20 cellular contexts compared by ENCODE assay signal in genomic region chr11:134614141-134614540, GRCh38.
DNase-seq lines count a peak whose midpoint lies in the region; ATAC-seq and TF ChIP-seq lines count a peak whose summit lies in the region.
"Had no signal": no experiment of that assay in that cellular context is flagged by ENCODE, and none has a peak within 500 bp of the region (broad histone marks: within the 10 kb centered on the region; RNA-seq: fewer than 3 reads in every experiment).

No MANE protein-coding gene starts in this region.

- H3K36me3 ChIP-seq in neural progenitor cell (no peaks in the 10 kb centered on the region), vagina (no peaks in the 10 kb centered on the region)
- H3K36me3 ChIP-seq: BE2C; BLaER1 treated with 17β-estradiol and CSF1 and Interleukin-3, amounts not matched to agents 10 nM and 100 nM; HAP-1 had no signal

- H2AFZ ChIP-seq in neural progenitor cell (replicated peaks) = no peak overlapping the region

- H3K27ac Mint-ChIP-seq in stimulated activated naive CD8-positive, alpha-beta T cell treated with anti-CD3 and anti-CD28 coated beads, Interleukin-15, amount 100 ng/mL, for 72 hours = no peak overlapping the region
- no peak overlapping the region for H3K27ac Mint-ChIP-seq in neural progenitor cell
- H3K27ac Mint-ChIP-seq: CD14-positive monocyte; CD4-positive, alpha-beta T cell; CD8-positive, alpha-beta memory T cell; HFFc6 had no signal

- no peaks in the 10 kb centered on the region for H3K36me3 Mint-ChIP-seq in neural progenitor cell
- H3K36me3 Mint-ChIP-seq: CD14-positive monocyte; CD8-positive, alpha-beta memory T cell had no signal

- no peak for DNase-seq in stimulated activated naive CD8-positive, alpha-beta T cell treated with anti-CD3 and anti-CD28 coated beads, Interleukin-15, Interleukin-2, amounts not matched to agents 100 U/mL and 50 U/mL, for 24 hours
- no peak for DNase-seq in stimulated activated naive CD8-positive, alpha-beta T cell treated with anti-CD3 and anti-CD28 coated beads, Interleukin-15, amount 100 ng/mL, for 72 hours
- DNase-seq in neural progenitor cell (ENCODE audit: low spot score) = no peak
- DNase-seq in vagina (ENCODE audit: extremely low spot score in 2 of 2) = peak; percentile 37 to 62
- DNase-seq in HK-2 (ENCODE audit: unreplicated experiment) = no peak
- DNase-seq: 8988T; ACHN; AML-193; BE2C; CD4-positive, alpha-beta T cell; CD8-positive, alpha-beta memory T cell; DMS53; GF-D8; GOT3; HFFc6 had no signal

- peaks cover 6% of the 10 kb centered on the region for H3K27me3 Mint-ChIP-seq in stimulated activated naive CD8-positive, alpha-beta T cell treated with anti-CD3 and anti-CD28 coated beads, Interleukin-15, amount 100 ng/mL, for 72 hours
- peaks cover 8% of the 10 kb centered on the region for H3K27me3 Mint-ChIP-seq in neural progenitor cell (ENCODE audit: insufficient read depth, low read depth)

- no peaks in the 10 kb centered on the region for H3K4me1 ChIP-seq in neural progenitor cell
- no peaks in the 10 kb centered on the region for H3K4me1 ChIP-seq in vagina
- H3K4me1 ChIP-seq: A549; BE2C; BLaER1 treated with 17β-estradiol and CSF1 and Interleukin-3, amounts not matched to agents 10 nM and 100 nM; HAP-1 had no signal

- ATAC-seq in stimulated activated naive CD8-positive, alpha-beta T cell treated with anti-CD3 and anti-CD28 coated beads, Interleukin-15, Interleukin-2, amounts not matched to agents 100 U/mL and 50 U/mL, for 24 hours = peak; percentile 29
- ATAC-seq in stimulated activated naive CD8-positive, alpha-beta T cell treated with anti-CD3 and anti-CD28 coated beads, Interleukin-15, amount 100 ng/mL, for 72 hours = no peak
- ATAC-seq in GM18519 (IDR thresholded peaks at IDR 0.05; ENCODE audit: low FRiP score, unreplicated experiment) = no peak
- ATAC-seq: A549 had no signal

- no peaks in the 10 kb centered on the region for H3F3A ChIP-seq in neural progenitor cell (ENCODE audit: low read depth)

- H4K20me1 ChIP-seq in neural progenitor cell (ENCODE audit: low read depth) = no peaks in the 10 kb centered on the region

- no peaks in the 10 kb centered on the region for H3K9me3 Mint-ChIP-seq in stimulated activated naive CD8-positive, alpha-beta T cell treated with anti-CD3 and anti-CD28 coated beads, Interleukin-15, amount 100 ng/mL, for 72 hours
- H3K9me3 Mint-ChIP-seq in neural progenitor cell = no peaks in the 10 kb centered on the region
- H3K9me3 Mint-ChIP-seq: CD4-positive, alpha-beta T cell had no signal

- H3K9me3 ChIP-seq in neural progenitor cell (ENCODE audit: low read depth) = no peaks in the 10 kb centered on the region
- H3K9me3 ChIP-seq in vagina = no peaks in the 10 kb centered on the region
- H3K9me3 ChIP-seq: A549; BE2C; BLaER1 treated with 17β-estradiol and CSF1 and Interleukin-3, amounts not matched to agents 10 nM and 100 nM; HAP-1 had no signal

- TF ChIP-seq CTCF in neural progenitor cell (IDR thresholded peaks at IDR 0.05) = no peak
- TF ChIP-seq CTCF in vagina (IDR thresholded peaks at IDR 0.05) = no peak

- H3K79me2 ChIP-seq in neural progenitor cell (ENCODE audit: low read depth) = no peaks in the 10 kb centered on the region

- H3K4me3 Mint-ChIP-seq in stimulated activated naive CD8-positive, alpha-beta T cell treated with anti-CD3 and anti-CD28 coated beads, Interleukin-15, amount 100 ng/mL, for 72 hours = no peak overlapping the region
- H3K4me3 Mint-ChIP-seq in neural progenitor cell = peak overlapping the region; percentile 27
- H3K4me3 Mint-ChIP-seq: CD14-positive monocyte; CD4-positive, alpha-beta T cell; CD8-positive, alpha-beta memory T cell; HFFc6 had no signal

- H3K4me1 Mint-ChIP-seq in stimulated activated naive CD8-positive, alpha-beta T cell treated with anti-CD3 and anti-CD28 coated beads, Interleukin-15, amount 100 ng/mL, for 72 hours = no peaks in the 10 kb centered on the region
- H3K4me1 Mint-ChIP-seq in neural progenitor cell = peaks cover 7% of the 10 kb centered on the region
- H3K4me1 Mint-ChIP-seq: CD14-positive monocyte; CD8-positive, alpha-beta memory T cell had no signal

- no peak overlapping the region for H3K4me3 ChIP-seq in neural progenitor cell
- H3K4me3 ChIP-seq in vagina = no peak overlapping the region
- H3K4me3 ChIP-seq: A549; BLaER1 treated with 17β-estradiol and CSF1 and Interleukin-3, amounts not matched to agents 10 nM and 100 nM; HAP-1 had no signal

- intact Hi-C loops in vagina (cut with DNase I) = no loop called here

- H3K9ac ChIP-seq in neural progenitor cell = no peak overlapping the region
- H3K9ac ChIP-seq: BLaER1 treated with 17β-estradiol and CSF1 and Interleukin-3, amounts not matched to agents 10 nM and 100 nM had no signal

- H3K27me3 ChIP-seq in neural progenitor cell = no peaks in the 10 kb centered on the region
- no peaks in the 10 kb centered on the region for H3K27me3 ChIP-seq in vagina
- H3K27me3 ChIP-seq: BLaER1 treated with 17β-estradiol and CSF1 and Interleukin-3, amounts not matched to agents 10 nM and 100 nM had no signal

- H3K27ac ChIP-seq in neural progenitor cell = no peak overlapping the region
- H3K27ac ChIP-seq in vagina = no peak overlapping the region
- H3K27ac ChIP-seq: A549; BLaER1 treated with 17β-estradiol and CSF1 and Interleukin-3, amounts not matched to agents 10 nM and 100 nM had no signal

- H3K4me2 ChIP-seq in neural progenitor cell = no peak overlapping the region
- H3K4me2 ChIP-seq: A549; BLaER1 treated with 17β-estradiol and CSF1 and Interleukin-3, amounts not matched to agents 10 nM and 100 nM had no signal

- TF ChIP-seq POLR2A in vagina (IDR thresholded peaks at IDR 0.05) = no peak

Comparison
In these comparisons a context has a peak if more than half of its experiments do, and no peak if none do; other contexts are left out.
1. DNase-seq: peak in vagina (2 of 2); none in stimulated activated naive CD8-positive, alpha-beta T cell treated with anti-CD3 and anti-CD28 coated beads, Interleukin-15, Interleukin-2, amounts not matched to agents 100 U/mL and 50 U/mL, for 24 hours (single experiment), stimulated activated naive CD8-positive, alpha-beta T cell treated with anti-CD3 and anti-CD28 coated beads, Interleukin-15, amount 100 ng/mL, for 72 hours (0 of 2), neural progenitor cell (single experiment) and HK-2 (single experiment).